Comparison of ENCODE assay signal across 32 cellular contexts in the genomic region with DNA sequence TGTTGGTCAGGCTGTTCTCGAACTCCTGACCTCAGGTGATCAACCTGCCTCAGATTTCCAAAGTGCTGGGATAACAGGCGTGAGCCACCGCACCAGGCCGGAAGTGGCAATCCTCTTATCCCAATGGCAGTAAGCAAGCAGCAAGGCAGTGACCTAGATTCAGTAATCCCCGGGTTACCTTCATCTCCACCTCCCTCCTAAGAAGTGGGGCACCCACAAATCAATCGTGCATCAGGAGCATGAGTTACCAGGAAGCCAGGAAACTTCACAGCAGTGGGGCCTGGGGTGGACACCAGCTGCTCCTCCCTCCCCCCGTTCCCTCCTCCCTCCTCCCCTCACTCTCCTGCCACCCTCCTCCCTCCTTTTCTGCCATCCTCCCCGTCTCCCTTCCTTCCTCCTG. TPM values are rescaled to one million over a fixed set of nuclear protein-coding genes. Genes with fewer than 3 reads are reported as not detected.
"Had no signal": no experiment of that assay in that cellular context is flagged by ENCODE, and none has a peak within 500 bp of the region (broad histone marks: within the 10 kb centered on the region; RNA-seq: fewer than 3 reads in every experiment).

No MANE protein-coding gene starts in this region.

- FAIRE-seq: endothelial cell of umbilical vein had no signal

- H3K27me3 ChIP-seq: neutrophil, uterus had no signal

- H3K9me3 Mint-ChIP-seq: activated T-helper 17 cell treated with anti-CD3 and anti-CD28 coated beads, Interleukin-2, amount 50 U/mL, for 72 hours; type B pancreatic cell had no signal

- H3K36me3 ChIP-seq: gastroesophageal sphincter, neutrophil, uterus had no signal

- H3K4me1 ChIP-seq: gastroesophageal sphincter, psoas muscle, uterus had no signal

- ATAC-seq: activated naive CD4-positive, alpha-beta T cell treated with anti-CD3 and anti-CD28 coated beads, Interleukin-2, amount 50 U/mL, for 72 hours; activated T-cell treated with anti-CD3 and anti-CD28 coated beads, Interleukin-2, amount 50 U/mL, for 4 hours; activated T-helper 17 cell treated with anti-CD3 and anti-CD28 coated beads, Interleukin-2, amount 50 U/mL, for 72 hours; gastroesophageal sphincter; left lobe of liver; mucosa of descending colon; psoas muscle; T-helper 17 cell had no signal

- H3K27me3 Mint-ChIP-seq: activated CD4-positive, alpha-beta memory T cell treated with anti-CD3 and anti-CD28 coated beads for 36 hours; activated CD4-positive, alpha-beta T cell treated with anti-CD3 and anti-CD28 coated beads, Interleukin-2, amount 10 ng/mL, durations not matched to agents 24 days and 14 days; activated T-helper 17 cell treated with anti-CD3 and anti-CD28 coated beads, Interleukin-2, amount 50 U/mL, for 72 hours had no signal

- H3K9me3 ChIP-seq: gastroesophageal sphincter, mucosa of descending colon, neutrophil, psoas muscle, uterus had no signal

- H3K4me3 Mint-ChIP-seq: activated CD4-positive, alpha-beta memory T cell treated with anti-CD3 and anti-CD28 coated beads for 36 hours; activated CD4-positive, alpha-beta T cell treated with anti-CD3 and anti-CD28 coated beads, Interleukin-2, amount 10 ng/mL, durations not matched to agents 24 days and 14 days; activated T-cell treated with anti-CD3 and anti-CD28 coated beads, Interleukin-2, amount 50 U/mL, for 4 hours; activated T-helper 17 cell treated with anti-CD3 and anti-CD28 coated beads, Interleukin-2, amount 50 U/mL, for 72 hours; brain; immature natural killer cell; T-helper 17 cell; type B pancreatic cell had no signal

- H3K27ac ChIP-seq: gastroesophageal sphincter, neutrophil, psoas muscle, uterus had no signal

- H3K27ac Mint-ChIP-seq: activated CD4-positive, alpha-beta memory T cell treated with anti-CD3 and anti-CD28 coated beads for 36 hours; activated CD4-positive, alpha-beta T cell treated with anti-CD3 and anti-CD28 coated beads, Interleukin-2, amount 10 ng/mL, durations not matched to agents 24 days and 14 days; activated naive CD4-positive, alpha-beta T cell treated with anti-CD3 and anti-CD28 coated beads, Interleukin-2, amount 50 U/mL, for 72 hours; activated T-helper 17 cell treated with anti-CD3 and anti-CD28 coated beads, Interleukin-2, amount 50 U/mL, for 72 hours; immature natural killer cell; T-helper 17 cell; type B pancreatic cell had no signal

- H3K4me3 ChIP-seq: gastroesophageal sphincter, lung, mucosa of descending colon, psoas muscle, uterus had no signal

- H3K4me1 Mint-ChIP-seq: activated CD4-positive, alpha-beta T cell treated with anti-CD3 and anti-CD28 coated beads, Interleukin-2, amount 10 ng/mL, durations not matched to agents 24 days and 14 days; activated T-helper 17 cell treated with anti-CD3 and anti-CD28 coated beads, Interleukin-2, amount 50 U/mL, for 72 hours; immature natural killer cell; T-helper 17 cell had no signal

- H3K36me3 Mint-ChIP-seq: activated CD4-positive, alpha-beta memory T cell treated with anti-CD3 and anti-CD28 coated beads for 36 hours; brain; immature natural killer cell; type B pancreatic cell had no signal

- DNase-seq: activated CD4-positive, alpha-beta memory T cell treated with anti-CD3 and anti-CD28 coated beads for 36 hours; activated CD4-positive, alpha-beta T cell treated with anti-CD3 and anti-CD28 coated beads, Interleukin-2, amount 10 ng/mL, durations not matched to agents 24 days and 14 days; activated CD4-positive, CD25-positive, alpha-beta regulatory T cell treated with anti-CD3 and anti-CD28 coated beads, Interleukin-2, amount 50 U/mL, for 72 hours; activated naive CD4-positive, alpha-beta T cell; activated T-cell treated with anti-CD3 and anti-CD28 coated beads, Interleukin-2, amount 50 U/mL, for 4 hours; anterior cingulate cortex; cortex of kidney; hippocampal formation; immature natural killer cell; mesendoderm; mucosa of descending colon; psoas muscle; stimulated activated CD4-positive, alpha-beta T cell treated with anti-CD3 and anti-CD28 coated beads, Interleukin-2, amount 100 ng/mL, for 48 hours; stimulated activated naive CD4-positive, alpha-beta T cell treated with Interleukin-2 at 50 U/mL for 16 hours; T-helper 17 cell; T1000; uterus had no signal

RNA-seq across cellular contexts. Expression of gene PDE6B, which starts 2.0 kb away (rescaled TPM):
- polyA plus RNA-seq: fibroblast of lung had no signal

RNA-seq across cellular contexts. Expression of gene TMEM271, which starts 51.3 kb away (rescaled TPM):
- total RNA-seq: activated CD4-positive, alpha-beta memory T cell treated with anti-CD3 and anti-CD28 coated beads for 36 hours; activated CD4-positive, alpha-beta T cell treated with anti-CD3 and anti-CD28 coated beads, Interleukin-2, amount 10 ng/mL, durations not matched to agents 24 days and 14 days; activated naive CD4-positive, alpha-beta T cell treated with anti-CD3 and anti-CD28 coated beads, Interleukin-2, amount 50 U/mL, for 72 hours; activated T-cell treated with anti-CD3 and anti-CD28 coated beads, Interleukin-2, amount 50 U/mL, for 4 hours; activated T-helper 17 cell treated with anti-CD3 and anti-CD28 coated beads, Interleukin-2, amount 50 U/mL, for 72 hours; cardiac septum; endothelial cell of umbilical vein; fibroblast of lung; fibroblast of villous mesenchyme; kidney epithelial cell; left lobe of liver; lung; myocyte; osteocyte; psoas muscle; T-helper 17 cell; uterus had no signal
- polyA plus RNA-seq: endothelial cell of umbilical vein, fibroblast of lung, immature natural killer cell, lung, psoas muscle had no signal
